ENCODE assay signal across 21 cellular contexts in the genomic region with DNA sequence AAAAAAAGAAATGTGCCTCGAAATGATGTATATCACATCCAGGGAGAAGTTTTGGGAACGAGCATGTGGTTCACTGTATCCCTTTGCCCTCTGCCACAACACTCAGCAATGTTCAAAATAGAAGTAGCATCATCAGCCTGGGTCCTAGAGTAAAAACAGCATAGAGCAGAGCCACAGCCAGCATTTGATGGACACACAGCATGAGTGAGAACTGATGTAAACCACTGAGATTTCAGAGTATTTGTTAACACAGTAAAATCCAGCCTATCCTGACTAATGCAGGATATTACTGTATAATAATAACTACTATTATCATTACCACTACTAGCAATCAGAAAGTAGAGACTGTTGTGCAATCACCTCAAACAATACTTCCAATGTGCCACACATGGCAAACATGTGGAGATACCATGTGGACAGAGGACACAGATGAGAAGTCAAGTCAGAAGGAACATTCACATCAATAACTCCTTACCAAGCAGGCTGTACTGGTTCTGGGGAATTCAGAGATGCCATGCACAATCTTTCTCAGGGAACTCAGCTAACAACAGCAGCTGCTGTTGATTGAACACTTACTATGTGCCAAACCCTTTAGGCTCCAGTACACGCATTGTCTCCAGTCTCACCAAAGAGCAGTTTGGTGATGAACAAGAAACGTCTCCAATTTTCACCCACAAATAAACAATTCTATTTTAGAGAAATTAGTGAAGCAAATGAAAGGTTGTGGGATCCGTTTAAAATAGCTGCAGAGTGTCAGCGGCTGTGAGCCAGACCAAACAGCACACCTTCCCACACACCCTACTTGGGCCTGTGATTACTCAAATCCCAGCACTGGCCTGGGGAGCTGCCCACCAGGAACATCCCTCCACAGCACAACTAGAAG. TPM values are rescaled to one million over a fixed set of nuclear protein-coding genes. Genes with fewer than 3 reads are reported as not detected.
DNase-seq lines count a peak whose midpoint lies in the region; ATAC-seq, FAIRE-seq and TF ChIP-seq lines count a peak whose summit lies in the region.
"Had no signal": no experiment of that assay in that cellular context is flagged by ENCODE, and none has a peak within 500 bp of the region (broad histone marks: within the 10 kb centered on the region; RNA-seq: fewer than 3 reads in every experiment).

No MANE protein-coding gene starts in this region.

- peak overlapping the region; percentile 66 for H3K9ac ChIP-seq in HepG2 (ENCODE audit: insufficient read depth, low read depth, low read length)
- H3K9ac ChIP-seq: KMS-11, parathyroid adenoma had no signal

- no peaks in the 10 kb centered on the region for H3K9me3 Mint-ChIP-seq in activated naive CD8-positive, alpha-beta T cell (ENCODE audit: low read depth)

- H3K4me3 ChIP-seq in HepG2 (replicated peaks in 1 of 3; ENCODE audit: insufficient read depth in 1 of 3, low read depth in 2 of 3, low read length in 3 of 3): peak overlapping the region; percentile 7 to 58 (median 43); a peak in 4 of 6 replicates
- no peak overlapping the region for H3K4me3 ChIP-seq in right lobe of liver
- H3K4me3 ChIP-seq: left ventricle myocardium inferior, skin epidermis, upper lobe of right lung had no signal

- H3K4me2 ChIP-seq in HepG2 (ENCODE audit: low read depth, low read length): peak overlapping the region; percentile 91
- H3K4me2 ChIP-seq: KMS-11 had no signal

- no peak for FAIRE-seq in HepG2 (lab: Jason Lieb, UNC)
- FAIRE-seq: H1 had no signal

- no peak overlapping the region for H3K4me3 Mint-ChIP-seq in activated naive CD8-positive, alpha-beta T cell

- H3K36me3 ChIP-seq in HepG2 (replicated peaks in 1 of 2; ENCODE audit: control insufficient read depth in 1 of 2, insufficient read depth in 2 of 2, low read length in 2 of 2): no peaks in the 10 kb centered on the region
- H3K36me3 ChIP-seq in right lobe of liver: no peaks in the 10 kb centered on the region
- H3K36me3 ChIP-seq: left ventricle myocardium inferior, upper lobe of right lung had no signal

- H3K4me1 Mint-ChIP-seq in activated naive CD8-positive, alpha-beta T cell (ENCODE audit: low read depth): peaks cover 33% of the 10 kb centered on the region

- WGBS in HepG2 (ENCODE audit: low lambda C conversion rate): 79% methylated on average over 6 of the region's 6 CpGs
- WGBS in right lobe of liver (ENCODE audit: insufficient coverage, low coverage, low lambda C conversion rate, missing lambda C conversion rate): 81% methylated on average over 5 of the region's 6 CpGs

- no peaks in the 10 kb centered on the region for H3K79me2 ChIP-seq in HepG2 (ENCODE audit: insufficient read depth, low read length)
- H3K79me2 ChIP-seq: parathyroid adenoma had no signal

- H3K36me3 Mint-ChIP-seq in activated naive CD8-positive, alpha-beta T cell: no peaks in the 10 kb centered on the region

- H3K9me3 ChIP-seq in HepG2 (ENCODE audit: low read length) (no peaks in the 10 kb centered on the region), right lobe of liver (no peaks in the 10 kb centered on the region)
- H3K9me3 ChIP-seq: left ventricle myocardium inferior, upper lobe of right lung had no signal

- H3K27me3 ChIP-seq in HepG2 (ENCODE audit: control insufficient read depth in 1 of 2, insufficient read depth in 2 of 2, low read length in 2 of 2): no peaks in the 10 kb centered on the region
- no peaks in the 10 kb centered on the region for H3K27me3 ChIP-seq in right lobe of liver
- H3K27me3 ChIP-seq: upper lobe of right lung had no signal

- H3K4me1 ChIP-seq in HepG2 (ENCODE audit: insufficient read depth, low read length) (peaks cover 37% of the 10 kb centered on the region), right lobe of liver (peaks cover 0 to 14% (median 0%) of the 10 kb centered on the region in 4 donors)
- H3K4me1 ChIP-seq: left ventricle myocardium inferior, parathyroid adenoma, upper lobe of right lung had no signal

- DNase-seq in HepG2 (ENCODE audit: low spot score) (no peak), right lobe of liver (no peak), medulla oblongata (ENCODE audit: extremely low spot score) (no peak), NCI-H526 (lab: John Stamatoyannopoulos, UW) (no peak), left ventricle myocardium superior (no peak), SK-N-DZ (ENCODE audit: low spot score) (no peak)
- DNase-seq: activated CD4-positive, CD25-positive, alpha-beta regulatory T cell treated with anti-CD3 and anti-CD28 coated beads, Interleukin-2, amount 50 U/mL, for 72 hours; activated T-cell treated with anti-CD3 and anti-CD28 coated beads for 4 hours; caudate nucleus; effector memory CD4-positive, alpha-beta T cell; left ventricle myocardium inferior; NCI-H1417; NK-92 treated with Interleukin-12 subunit alpha and Interleukin-12 subunit beta, amount 100 ng/mL, for 24 hours; T-helper 1 cell; upper lobe of right lung had no signal

- H3K27me3 Mint-ChIP-seq in activated naive CD8-positive, alpha-beta T cell: no peaks in the 10 kb centered on the region

- TF ChIP-seq EP300 in HepG2 (IDR thresholded peaks at IDR 0.05; ENCODE audit: low read depth in 2 of 2, low read length in 2 of 2): no peak
- no peak for TF ChIP-seq EP300 in HepG2 (CRISPR knock-in tag; IDR thresholded peaks at IDR 0.05; ENCODE audit: borderline replicate concordance)

- intact Hi-C loops in HepG2 (cut with micrococcal nuclease; ENCODE audit: unreplicated experiment): no loop called here
- intact Hi-C loops in right lobe of liver (cut with DNase I): no loop called here
- intact Hi-C loops in left ventricle myocardium superior (cut with micrococcal nuclease): no loop called here

- POLR2A ChIA-PET in HepG2 (lab: Yijun Ruan, JAX): interaction anchor here (0.8 to 3.6 kb wide), 3 partner anchors 17 to 61 kb away, joined by 3 to 26 read pairs (median 22); a partner anchor contains a TSS

- CTCF ChIA-PET in HepG2 (lab: Yijun Ruan, JAX; ENCODE audit: low intra/inter-chr PET ratio, low total read pairs): interaction anchor here (0.6 kb wide), 1 partner anchor 29 kb away, joined by 3 read pairs; no protein-coding TSS in a partner anchor

- TF ChIP-seq POLR2A in HepG2 (IDR thresholded peaks at IDR 0.05; ENCODE audit: insufficient read depth in 1 of 2, low read depth in 2 of 2, low read length in 2 of 2): no peak
- no peak for TF ChIP-seq POLR2A in right lobe of liver (IDR thresholded peaks at IDR 0.05)

- H3K27ac ChIP-seq in HepG2 (ENCODE audit: extremely low read length, insufficient read depth, low read length) (peak overlapping the region; percentile 81), right lobe of liver (no peak overlapping the region)
- H3K27ac ChIP-seq: KMS-11, left ventricle myocardium inferior, parathyroid adenoma, skin epidermis, upper lobe of right lung had no signal

- in situ Hi-C loops in HepG2 (cut with HindIII; ENCODE audit: extremely low pct_ligation_motif_present, low pct_unique_long_range_greater_than_20kb): no loop called here

- peak overlapping the region; percentile 66 for H2AFZ ChIP-seq in HepG2 (ENCODE audit: low read length)
- H2AFZ ChIP-seq: parathyroid adenoma had no signal

- peak overlapping the region; percentile 51 for H3K27ac Mint-ChIP-seq in activated naive CD8-positive, alpha-beta T cell

- ATAC-seq in HepG2 (peak; percentile 5; the same call in 2 of the 3 replicates), right lobe of liver (no peak), HG02884 (IDR thresholded peaks at IDR 0.05; ENCODE audit: unreplicated experiment) (peak; percentile 53), left ventricle myocardium superior (no peak)

- H4K20me1 ChIP-seq in HepG2 (ENCODE audit: insufficient read depth, low read length): no peaks in the 10 kb centered on the region

- TF ChIP-seq CTCF in HepG2 (CRISPR knock-in tag; IDR thresholded peaks at IDR 0.05) (no peak), right lobe of liver (IDR thresholded peaks at IDR 0.05) (no peak)

- TF ChIP-seq RAD21 in HepG2 (CRISPR knock-in tag; IDR thresholded peaks at IDR 0.05): no peak

- no TSS peak for BruUV-seq in HepG2 (replicated peaks; lab: Mats Ljungman, UMichigan)

TF ChIP-seq in HepG2, 621 proteins besides CTCF, POLR2A, EP300 and RAD21 (continues in another document):
- TF ChIP-seq MAFF (IDR thresholded peaks at IDR 0.05; ENCODE audit: low read depth, low read length): 0 out of 2 replicates have a peak, but pooled peaks have one; percentile 9
- peak; percentile 19; the same call in 1 of the 2 replicates for TF ChIP-seq SAP130 (CRISPR knock-in tag; IDR thresholded peaks at IDR 0.05; ENCODE audit: low read depth)
- TF ChIP-seq ISX (CRISPR knock-in tag; conservative IDR thresholded peaks at IDR 0.05): no peak
- peak; percentile 25 for TF ChIP-seq TEAD3 (CRISPR knock-in tag; optimal IDR thresholded peaks at IDR 0.05; ENCODE audit: borderline replicate concordance)
- no peak for TF ChIP-seq KDM1A (CRISPR knock-in tag; IDR thresholded peaks at IDR 0.05)
- TF ChIP-seq CEBPB (IDR thresholded peaks at IDR 0.05; ENCODE audit: borderline replicate concordance, low read depth, low read length): peak; percentile 89

RNA-seq across cellular contexts. Expression of a gene that starts 16.6 kb away (rescaled TPM):
- 10.0 and 10.3 TPM in 2 replicates for total RNA-seq in HepG2 (2016; rRNA removed; fragmentation: Illumina TruSeq; extraction: Trizol)
- total RNA-seq in HepG2 (2016; cell fraction: cytosol; rRNA removed; fragmentation: Illumina TruSeq; extraction: Trizol; ENCODE audit: low read depth): 2.2 and 2.4 TPM in 2 replicates
- 7.8 and 10.1 TPM in 2 replicates for total RNA-seq in HepG2 (2016; cell fraction: insoluble cytoplasmic fraction; rRNA removed; fragmentation: Illumina TruSeq; extraction: Trizol)
- 7.6 and 8.3 TPM in 2 replicates for total RNA-seq in HepG2 (2016; cell fraction: membrane; rRNA removed; fragmentation: Illumina TruSeq; extraction: Trizol)
- total RNA-seq in HepG2 (2016; cell fraction: nucleus; rRNA removed; fragmentation: Illumina TruSeq; extraction: Trizol): 8.2 and 9.3 TPM in 2 replicates
- 8.7 and 10.5 TPM in 2 replicates for polyA plus RNA-seq in HepG2 (2011; rRNA removed)
- 6.4 and 8.9 TPM in 2 replicates for polyA plus RNA-seq in HepG2 (2011; cell fraction: cytosol; rRNA removed)
- 20.6 and 24.5 TPM in 2 replicates for polyA plus RNA-seq in HepG2 (2011; cell fraction: nucleus; rRNA removed)
- polyA plus RNA-seq in HepG2 (2012): 5.6 and 9.4 TPM in 2 replicates
- polyA plus RNA-seq in HepG2 (2016; cell fraction: cytosol; fragmentation: Illumina TruSeq; extraction: Trizol; ENCODE audit: low read depth): 1.7 and 1.8 TPM in 2 replicates
- polyA plus RNA-seq in HepG2 (2016; cell fraction: insoluble cytoplasmic fraction; fragmentation: Illumina TruSeq; extraction: Trizol; ENCODE audit: low read depth): 9.4 and 11.2 TPM in 2 replicates
- 5.1 and 6.1 TPM in 2 replicates for polyA plus RNA-seq in HepG2 (2016; cell fraction: membrane; fragmentation: Illumina TruSeq; extraction: Trizol; ENCODE audit: low read depth)
- polyA plus RNA-seq in HepG2 (2016; cell fraction: nucleus; fragmentation: Illumina TruSeq; extraction: Trizol; ENCODE audit: insufficient read depth, low read depth): 17.1 and 17.5 TPM in 2 replicates
- 1.0 and 21.8 TPM in 2 replicates for polyA minus RNA-seq in HepG2 (2011; rRNA and poly(A)+ RNA removed; ENCODE audit: low replicate concordance)
- 6.8 and 9.8 TPM in 2 replicates for polyA minus RNA-seq in HepG2 (2011; cell fraction: cytosol; rRNA and poly(A)+ RNA removed)
- polyA minus RNA-seq in HepG2 (2011; cell fraction: nucleus; rRNA and poly(A)+ RNA removed): 14.0 and 15.8 TPM in 2 replicates
- total RNA-seq in right lobe of liver: under 1 TPM; 0.12 to 0.80 (median 0.42) TPM
- 0.30 TPM for total RNA-seq in left ventricle myocardium superior
- polyA plus RNA-seq in SK-N-DZ (2014; cell fraction: cytosol; rRNA removed): 0.06 TPM in 1 of 2 replicates, not detected in the other
- 0.05 TPM in 1 of 2 replicates, not detected in the other for polyA plus RNA-seq in SK-N-DZ (2014; cell fraction: nucleus; rRNA removed)

Comparison
In these comparisons a context has a peak if more than half of its experiments do, and no peak if none do; other contexts are left out.
1. ATAC-seq: peak in HepG2 (single experiment) and HG02884 (single experiment); none in right lobe of liver (0 of 4) and left ventricle myocardium superior (single experiment).
2. H3K4me3 ChIP-seq: peak in HepG2 (3 of 3); none in right lobe of liver (0 of 3).